In the genomic region with DNA sequence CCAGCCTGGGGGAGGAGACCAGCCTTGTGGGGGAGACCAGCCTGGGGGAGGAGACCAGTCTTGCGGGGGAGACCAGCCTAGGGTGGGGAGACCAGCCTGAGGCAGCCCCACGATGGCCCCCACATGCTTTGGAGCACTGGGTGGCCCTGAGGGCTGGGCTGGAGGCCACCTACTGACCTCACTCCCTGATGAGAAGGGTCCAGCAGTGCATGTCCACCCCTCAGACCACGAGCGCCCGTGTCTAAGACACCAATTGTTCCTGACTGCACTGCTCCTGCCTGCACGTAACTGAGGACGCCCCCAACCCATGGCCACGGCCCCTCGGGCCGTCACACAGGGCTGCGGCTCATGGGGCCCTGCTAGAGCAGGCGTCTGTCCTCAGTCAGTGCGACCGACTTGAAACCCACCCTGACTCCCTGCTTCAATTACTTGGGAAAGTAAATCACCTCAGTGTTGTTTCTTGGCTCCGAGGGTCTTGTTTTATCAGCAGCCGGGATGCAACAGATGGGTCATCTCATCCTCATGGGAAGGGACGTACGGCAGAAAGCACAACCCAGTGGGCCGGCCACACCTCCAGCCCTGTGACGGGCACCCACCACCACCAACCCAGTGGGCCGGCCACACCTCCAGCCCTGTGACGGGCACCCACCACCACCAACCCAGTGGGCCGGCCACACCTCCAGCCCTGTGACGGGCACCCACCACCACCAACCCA, we compare ENCODE assay signal across 8 cellular contexts. TPM values are rescaled to one million over a fixed set of nuclear protein-coding genes. Genes with fewer than 3 reads are reported as not detected.
DNase-seq lines count a peak whose midpoint lies in the region; ATAC-seq and TF ChIP-seq lines count a peak whose summit lies in the region.

A gene (minus strand): TSS at position 550 of the 715 bp plus-strand sequence. CDS start 1,643 bp downstream, outside the sequence.

- DNase-seq in GM04504 (ENCODE audit: low read depth), result peak; percentile 41
- peak; percentile 10 to 65 for DNase-seq in SHP77 (lab: John Stamatoyannopoulos, UW)
- peak; percentile 36 for DNase-seq in astrocyte of the cerebellum (ENCODE audit: low read depth)
- peak; percentile 81 to 89 (median 88) for DNase-seq in right cardiac atrium
- DNase-seq in psoas muscle, result peak; percentile 75
- DNase-seq in NCI-H2107 (lab: John Stamatoyannopoulos, UW), result no peak

- H3K27me3 ChIP-seq in right cardiac atrium (ENCODE audit: control insufficient read depth, insufficient read depth), result no peaks in the 10 kb centered on the region
- H3K27me3 ChIP-seq in psoas muscle (ENCODE audit: insufficient read depth in 3 of 3, low read length in 2 of 3), result peaks cover 0 to 1% (median 0%) of the 10 kb centered on the region in 3 donors

- H3K9me3 ChIP-seq in right cardiac atrium (ENCODE audit: control insufficient read depth, low read length), result no peaks in the 10 kb centered on the region
- no peaks in the 10 kb centered on the region for H3K9me3 ChIP-seq in psoas muscle

- ATAC-seq in HG03280 (IDR thresholded peaks at IDR 0.05; ENCODE audit: unreplicated experiment) (peak; percentile 53), right cardiac atrium (peak; percentile 80 to 82), psoas muscle (peak; percentile 70 to 75 (median 71)), HG03342 (IDR thresholded peaks at IDR 0.05; ENCODE audit: unreplicated experiment) (no peak)

- no peaks in the 10 kb centered on the region for H3K36me3 ChIP-seq in psoas muscle (ENCODE audit: insufficient read depth in 1 of 2, low read depth in 1 of 2)

- H3K4me1 ChIP-seq in right cardiac atrium (ENCODE audit: control insufficient read depth, insufficient read depth, low read length) (peaks cover 4% of the 10 kb centered on the region), psoas muscle (peaks cover 17% of the 10 kb centered on the region)

- in situ Hi-C loops in astrocyte of the cerebellum (cut with HindIII; ENCODE audit: low sequenced_read_pairs), result no loop called here

- intact Hi-C loops in right cardiac atrium (cut with DNase I) (no loop called here), psoas muscle (cut with DNase I) (loop anchor here in 1 of 2 donors (10.0 kb wide), 1 partner anchor 141 kb away; a partner anchor contains a TSS)

- peak within 1 kb of the TSS; percentile 84 for H3K4me3 ChIP-seq in astrocyte of the cerebellum (ENCODE audit: low read depth, low read length)
- peak within 1 kb of the TSS; percentile 42 for H3K4me3 ChIP-seq in right cardiac atrium (ENCODE audit: low read length)
- peak within 1 kb of the TSS; percentile 74 for H3K4me3 ChIP-seq in psoas muscle

- TF ChIP-seq CTCF in astrocyte of the cerebellum (IDR thresholded peaks at IDR 0.05; ENCODE audit: low read depth, low read length, missing control alignments) (no peak), psoas muscle (IDR thresholded peaks at IDR 0.05) (no peak)

- 16% methylated on average over 21 of the region's 24 CpGs for WGBS in right cardiac atrium
- WGBS in psoas muscle, 3 donors, result 3 to 16% (median 4%) methylated on average over 18 to 21 of the region's 24 CpGs

- H3K27ac ChIP-seq in right cardiac atrium (ENCODE audit: low read length) (peak within 1 kb of the TSS; percentile 79), psoas muscle (peak within 1 kb of the TSS; percentile 80)

RNA-seq across cellular contexts. Expression of the gene that starts here (rescaled TPM):
- total RNA-seq in right cardiac atrium, result 10 to 100 TPM in 3 of 4 donors, 1 to 10 TPM in 1; 8.8 to 12.0 (median 11.6) TPM
- 10.3 TPM for polyA plus RNA-seq in right cardiac atrium
- 1 to 10 TPM; 1.9 to 4.6 (median 3.2) TPM for total RNA-seq in psoas muscle
- 1 to 10 TPM; 3.7 to 6.0 (median 4.6) TPM for polyA plus RNA-seq in psoas muscle
